In genomic region chr1:210445485-210445884, GRCh38 we compare ENCODE assay signal across 29 cellular contexts.
A peak's percentile ranks its signal among the peaks of the same experiment; 100 is the strongest.
DNase-seq lines count a peak whose midpoint lies in the region; ATAC-seq lines count a peak whose summit lies in the region.
"Had no signal": no experiment of that assay in that cellular context is flagged by ENCODE, and none has a peak within 500 bp of the region (broad histone marks: within the 10 kb centered on the region; RNA-seq: fewer than 3 reads in every experiment).

No MANE protein-coding gene starts in this region.

- H3K36me3 Mint-ChIP-seq in stimulated activated naive CD8-positive, alpha-beta T cell treated with anti-CD3 and anti-CD28 coated beads, Interleukin-15, Interleukin-2, amounts not matched to agents 100 ng/mL and 50 ng/mL, for 24 hours (ENCODE audit: low read depth) = no peaks in the 10 kb centered on the region
- H3K36me3 Mint-ChIP-seq in stimulated activated naive B cell treated with anti-CD40 and anti-IgM and Interleukin-4, amounts not matched to agents 10 μg/mL and 1 μg/mL and 100 μg/mL, for 72 hours = no peaks in the 10 kb centered on the region
- H3K36me3 Mint-ChIP-seq: naive B cell, type B pancreatic cell had no signal

- no peak for ATAC-seq in stimulated activated naive CD8-positive, alpha-beta T cell treated with anti-CD3 and anti-CD28 coated beads, Interleukin-15, Interleukin-2, amounts not matched to agents 100 U/mL and 50 U/mL, for 24 hours
- ATAC-seq in stimulated activated naive B cell treated with anti-CD40 and anti-IgM and Interleukin-4, amounts not matched to agents 10 μg/mL and 1 μg/mL and 100 μg/mL, for 72 hours (replicated peaks) = no peak
- no peak for ATAC-seq in GM18868 (IDR thresholded peaks at IDR 0.05; ENCODE audit: unreplicated experiment)
- ATAC-seq: foreskin keratinocyte, heart right ventricle, left colon, psoas muscle had no signal

- H3K27ac ChIP-seq in mesenchymal stem cell (ENCODE audit: low read length, poor library complexity, severe bottlenecking) = peak overlapping the region; percentile 76
- H3K27ac ChIP-seq: esophagus muscularis mucosa, foreskin keratinocyte, heart right ventricle, psoas muscle, skin epidermis had no signal

- H4K8ac ChIP-seq in mesenchymal stem cell (ENCODE audit: low read length) = no peak overlapping the region

- H3K4ac ChIP-seq in mesenchymal stem cell (ENCODE audit: low read depth in 1 of 2, low read length in 2 of 2) = no peak overlapping the region

- peak overlapping the region; percentile 36 for H3K27ac Mint-ChIP-seq in stimulated activated naive CD8-positive, alpha-beta T cell treated with anti-CD3 and anti-CD28 coated beads, Interleukin-15, Interleukin-2, amounts not matched to agents 100 ng/mL and 50 ng/mL, for 24 hours
- H3K27ac Mint-ChIP-seq in stimulated activated naive B cell treated with anti-CD40 and anti-IgM and Interleukin-4, amounts not matched to agents 10 μg/mL and 1 μg/mL and 100 μg/mL, for 72 hours = peak overlapping the region; percentile 31
- H3K27ac Mint-ChIP-seq: type B pancreatic cell had no signal

- no peak overlapping the region for H2AFZ ChIP-seq in mesenchymal stem cell (ENCODE audit: low read depth, low read length)

- DNase-seq in NCI-H510A treated with DMSO at 0.1 percent for 48 hours (lab: John Stamatoyannopoulos, UW) = peak; percentile 4
- no peak for DNase-seq in NCI-H510A (lab: John Stamatoyannopoulos, UW)
- DNase-seq in stimulated activated naive CD8-positive, alpha-beta T cell treated with anti-CD3 and anti-CD28 coated beads, Interleukin-15, Interleukin-2, amounts not matched to agents 100 U/mL and 50 U/mL, for 24 hours = no peak
- no peak for DNase-seq in mesenchymal stem cell
- no peak for DNase-seq in stimulated activated naive B cell treated with anti-CD40 and anti-IgM and Interleukin-4, amounts not matched to agents 10 μg/mL and 1 μg/mL and 100 μg/mL, for 72 hours
- no peak for DNase-seq in MV-4-11 (lab: John Stamatoyannopoulos, UW)
- DNase-seq: activated CD4-positive, CD25-positive, alpha-beta regulatory T cell; activated CD8-positive, alpha-beta memory T cell treated with anti-CD3 and anti-CD28 coated beads for 24 hours; activated naive CD4-positive, alpha-beta T cell; anterior cingulate cortex; CD8-positive, alpha-beta memory T cell; HCEC 1CT; heart right ventricle; left colon; naive B cell; NCI-H1092 treated with DMSO at 0.1 percent for 48 hours; NCI-H187; NCI-H526 treated with DMSO at 0.1 percent for 48 hours; nucleus accumbens; psoas muscle; RPMI8226; stimulated activated CD8-positive, alpha-beta memory T cell treated with anti-CD3 and anti-CD28 coated beads, Interleukin-4, amount 100 ng/mL, for 48 hours; T-helper 1 cell had no signal

- no peak overlapping the region for H2BK120ac ChIP-seq in mesenchymal stem cell (ENCODE audit: low read depth, low read length)

- H2BK15ac ChIP-seq in mesenchymal stem cell (ENCODE audit: low read depth, poor library complexity, severe bottlenecking) = no peak overlapping the region

- H3K27me3 Mint-ChIP-seq in stimulated activated naive CD8-positive, alpha-beta T cell treated with anti-CD3 and anti-CD28 coated beads, Interleukin-15, Interleukin-2, amounts not matched to agents 100 ng/mL and 50 ng/mL, for 24 hours = no peaks in the 10 kb centered on the region
- H3K27me3 Mint-ChIP-seq in stimulated activated naive B cell treated with anti-CD40 and anti-IgM and Interleukin-4, amounts not matched to agents 10 μg/mL and 1 μg/mL and 100 μg/mL, for 72 hours = no peaks in the 10 kb centered on the region
- H3K27me3 Mint-ChIP-seq: CD8-positive, alpha-beta memory T cell; naive B cell had no signal

- no peak overlapping the region for H4K91ac ChIP-seq in mesenchymal stem cell (ENCODE audit: low read length)

- H3K4me1 Mint-ChIP-seq in stimulated activated naive CD8-positive, alpha-beta T cell treated with anti-CD3 and anti-CD28 coated beads, Interleukin-15, Interleukin-2, amounts not matched to agents 100 ng/mL and 50 ng/mL, for 24 hours (ENCODE audit: low read depth) = peaks cover 29% of the 10 kb centered on the region
- H3K4me1 Mint-ChIP-seq in stimulated activated naive B cell treated with anti-CD40 and anti-IgM and Interleukin-4, amounts not matched to agents 10 μg/mL and 1 μg/mL and 100 μg/mL, for 72 hours = peaks cover 0 to 6% of the 10 kb centered on the region in 2 donors

- no peak overlapping the region for H3K4me2 ChIP-seq in mesenchymal stem cell (ENCODE audit: low read length, poor library complexity, severe bottlenecking)

- H3K4me3 Mint-ChIP-seq in stimulated activated naive CD8-positive, alpha-beta T cell treated with anti-CD3 and anti-CD28 coated beads, Interleukin-15, Interleukin-2, amounts not matched to agents 100 ng/mL and 50 ng/mL, for 24 hours = no peak overlapping the region
- no peak overlapping the region for H3K4me3 Mint-ChIP-seq in stimulated activated naive B cell treated with anti-CD40 and anti-IgM and Interleukin-4, amounts not matched to agents 10 μg/mL and 1 μg/mL and 100 μg/mL, for 72 hours
- H3K4me3 Mint-ChIP-seq: type B pancreatic cell had no signal

- no peak overlapping the region for H2BK12ac ChIP-seq in mesenchymal stem cell (ENCODE audit: low read length in 2 of 2)

- H3K27me3 ChIP-seq in mesenchymal stem cell (ENCODE audit: control insufficient read depth in 1 of 2, insufficient read depth in 1 of 2, low read length in 2 of 2) = peaks cover 0 to 13% of the 10 kb centered on the region in 2 experiments
- H3K27me3 ChIP-seq: esophagus muscularis mucosa, foreskin keratinocyte, heart right ventricle had no signal

- no peaks in the 10 kb centered on the region for H3K9me3 ChIP-seq in mesenchymal stem cell (ENCODE audit: control insufficient read depth, low read length)
- H3K9me3 ChIP-seq: esophagus muscularis mucosa, heart right ventricle, psoas muscle had no signal

- peaks cover 4% of the 10 kb centered on the region for H3K79me1 ChIP-seq in mesenchymal stem cell (replicated peaks; ENCODE audit: low read length, poor library complexity, severe bottlenecking)

- H3K4me3 ChIP-seq in mesenchymal stem cell (ENCODE audit: insufficient read depth in 1 of 2, low read depth in 1 of 2, low read length in 2 of 2) = no peak overlapping the region
- H3K4me3 ChIP-seq: esophagus muscularis mucosa, heart right ventricle, psoas muscle, skin epidermis had no signal

- H3K18ac ChIP-seq in mesenchymal stem cell (ENCODE audit: low read depth in 1 of 2, low read length in 2 of 2) = no peak overlapping the region

- peaks cover 0 to 3% of the 10 kb centered on the region in 2 experiments for H3K36me3 ChIP-seq in mesenchymal stem cell (ENCODE audit: control insufficient read depth in 1 of 2, insufficient read depth in 2 of 2, low read depth in 1 of 2, low read length in 2 of 2)
- H3K36me3 ChIP-seq: esophagus muscularis mucosa, heart right ventricle had no signal

- H3K4me1 ChIP-seq in mesenchymal stem cell (ENCODE audit: control insufficient read depth, insufficient read depth, low read depth, low read length) = peaks cover 9% of the 10 kb centered on the region
- H3K4me1 ChIP-seq: esophagus muscularis mucosa, heart right ventricle, psoas muscle had no signal

- H3K23ac ChIP-seq in mesenchymal stem cell (ENCODE audit: low read length in 2 of 2) = no peak overlapping the region

- no peak overlapping the region for H3K9ac ChIP-seq in mesenchymal stem cell (ENCODE audit: low read length)

- no peaks in the 10 kb centered on the region for H3K9me3 Mint-ChIP-seq in stimulated activated naive CD8-positive, alpha-beta T cell treated with anti-CD3 and anti-CD28 coated beads, Interleukin-15, Interleukin-2, amounts not matched to agents 100 ng/mL and 50 ng/mL, for 24 hours
- H3K9me3 Mint-ChIP-seq in stimulated activated naive B cell treated with anti-CD40 and anti-IgM and Interleukin-4, amounts not matched to agents 10 μg/mL and 1 μg/mL and 100 μg/mL, for 72 hours = no peaks in the 10 kb centered on the region
- H3K9me3 Mint-ChIP-seq: naive B cell, type B pancreatic cell had no signal

- H3K14ac ChIP-seq in mesenchymal stem cell (ENCODE audit: low read length in 2 of 2) = no peak overlapping the region

- no peak overlapping the region for H2BK5ac ChIP-seq in mesenchymal stem cell (ENCODE audit: low read depth, low read length, poor library complexity, severe bottlenecking)

- peak overlapping the region; percentile 59 for H2AK5ac ChIP-seq in mesenchymal stem cell (ENCODE audit: low read length, severe bottlenecking)
